In genomic region chr9:136539427-136540412, GRCh38 we compare ENCODE assay signal across 8 cellular contexts. TPM values are rescaled to one million over a fixed set of nuclear protein-coding genes. Genes with fewer than 3 reads are reported as not detected.
DNase-seq lines count a peak whose midpoint lies in the region; ATAC-seq and TF ChIP-seq lines count a peak whose summit lies in the region.

No MANE protein-coding gene starts in this region.

- BruUV-seq in HCT116 (replicated peaks; lab: Mats Ljungman, UMichigan): no TSS peak

- no peak overlapping the region for H2AFZ ChIP-seq in HCT116 (ENCODE audit: low read depth, low read length, poor library complexity, severe bottlenecking)

- TF ChIP-seq POLR2A in HCT116 (IDR thresholded peaks at IDR 0.05; ENCODE audit: borderline replicate concordance, extremely low read depth, insufficient read depth, insufficient read length): no peak

- CTCF ChIA-PET in HCT116 (lab: Charles Lee): interaction anchor here (1.1 to 2.0 kb wide), 3 partner anchors 10 to 154 kb away, joined by 3 to 10 read pairs (median 5); no protein-coding TSS in a partner anchor

- POLR2A ChIA-PET in HCT116 (lab: Charles Lee): interaction anchor here (0.6 to 1.4 kb wide), 3 partner anchors 9 to 86 kb away, joined by 4 to 6 read pairs (median 4); no protein-coding TSS in a partner anchor

- H4K20me1 ChIP-seq in HCT116 (ENCODE audit: insufficient read depth): peaks cover 4% of the 10 kb centered on the region; the same call in 1 of the 2 replicates

- H3K4me1 ChIP-seq in HCT116 (ENCODE audit: control insufficient read depth in 1 of 2, insufficient read depth in 2 of 2, low read length in 2 of 2) (peaks cover 32 to 43% of the 10 kb centered on the region in 2 experiments), urinary bladder (ENCODE audit: insufficient read depth) (no peaks in the 10 kb centered on the region)

- peak overlapping the region; percentile 61 for H3K9ac ChIP-seq in HCT116 (ENCODE audit: low read length)

- RAD21 ChIA-PET in HCT116 (lab: Charles Lee; ENCODE audit: low non-redundant PET in 1 of 2, low total read pairs in 2 of 2, uncharacterized antibody in 2 of 2, unreplicated experiment in 2 of 2): interaction anchor here in 1 of 2 experiments (1.1 kb wide), 1 partner anchor 85 kb away, joined by 3 read pairs; no protein-coding TSS in a partner anchor

- H3K9me2 ChIP-seq in HCT116 (ENCODE audit: insufficient read depth): no peaks in the 10 kb centered on the region

- ATAC-seq in HCT116 (peak; percentile 85), GM19324 (IDR thresholded peaks at IDR 0.05; ENCODE audit: low FRiP score, unreplicated experiment) (no peak)

- TF ChIP-seq CTCF in HCT116 (IDR thresholded peaks at IDR 0.05 in 2 of 3, conservative IDR thresholded peaks at IDR 0.05 in 1 of 3; ENCODE audit: borderline replicate concordance in 1 of 3, insufficient read depth in 1 of 3, low read depth in 2 of 3, low read length in 2 of 3): no peak

- no peak for TF ChIP-seq RAD21 in HCT116 (IDR thresholded peaks at IDR 0.05; ENCODE audit: low read depth)

- H3K36me3 ChIP-seq in HCT116 (ENCODE audit: control insufficient read depth in 1 of 2, insufficient read depth in 2 of 2, low read length in 2 of 2): peaks cover 10 to 15% of the 10 kb centered on the region in 2 experiments; a peak in 2 of 4 replicates
- H3K36me3 ChIP-seq in urinary bladder (ENCODE audit: insufficient read depth): peaks cover 4% of the 10 kb centered on the region

- peaks cover 76% of the 10 kb centered on the region for H3K79me2 ChIP-seq in HCT116 (ENCODE audit: insufficient read depth, low read length)

- 0 out of 4 replicates have a peak overlapping the region, but pooled peaks have one; percentile 1 to 7 for H3K4me3 ChIP-seq in HCT116 (replicated peaks in 1 of 2; ENCODE audit: low read depth in 1 of 2, low read length in 2 of 2)
- H3K4me3 ChIP-seq in urinary bladder (ENCODE audit: low read depth, low read length): no peak overlapping the region

- H3K4me2 ChIP-seq in HCT116 (ENCODE audit: low read length): peak overlapping the region; percentile 71

- H3K27ac ChIP-seq in HCT116 (ENCODE audit: low read depth, low read length) (peak overlapping the region; percentile 75), urinary bladder (ENCODE audit: low read depth) (peak overlapping the region; percentile 74)

- H3K9me3 ChIP-seq in HCT116 (ENCODE audit: control insufficient read depth in 1 of 2, insufficient read depth in 1 of 2, low read depth in 1 of 2, low read length in 2 of 2): no peaks in the 10 kb centered on the region

- no peaks in the 10 kb centered on the region for H3K27me3 ChIP-seq in HCT116 (ENCODE audit: insufficient read depth, low read length)

- intact Hi-C loops in HCT116 (cut with micrococcal nuclease): loop anchor here (5.0 kb wide), 1 partner anchor 52 kb away; no protein-coding TSS in a partner anchor
- intact Hi-C loops in head of caudate nucleus (cut with DNase I): loop anchor here (10.0 kb wide), 1 partner anchor 45 kb away; no protein-coding TSS in a partner anchor

- DNase-seq in CMK (ENCODE audit: low read depth): peak; percentile 70
- peak; percentile 89 for DNase-seq in HCT116 (ENCODE audit: low read depth, low spot score)
- DNase-seq in activated effector memory CD4-positive, alpha-beta T cell treated with anti-CD3 and anti-CD28 coated beads, Interleukin-2, amount 50 U/mL, for 16 hours: peak; percentile 97
- peak in 39 of 42 donors; percentile 43 to 89 (median 69) for DNase-seq in head of caudate nucleus
- peak; percentile 71 for DNase-seq in putamen (ENCODE audit: low spot score)

- WGBS in urinary bladder: 60% methylated on average over 33 of the region's 33 CpGs

TF ChIP-seq in HCT116, 20 proteins besides CTCF, POLR2A, EP300 and RAD21 (continues in another document):
- TF ChIP-seq CBX3 (IDR thresholded peaks at IDR 0.05; ENCODE audit: low read depth): no peak
- TF ChIP-seq SP1 (IDR thresholded peaks at IDR 0.05; ENCODE audit: low read depth): no peak
- TF ChIP-seq EZH2 (IDR thresholded peaks at IDR 0.05): no peak
- TF ChIP-seq JUND (IDR thresholded peaks at IDR 0.05): no peak
- no peak for TF ChIP-seq EZH2phosphoT487 (IDR thresholded peaks at IDR 0.05; ENCODE audit: borderline replicate concordance)
- TF ChIP-seq, protein P1, sequence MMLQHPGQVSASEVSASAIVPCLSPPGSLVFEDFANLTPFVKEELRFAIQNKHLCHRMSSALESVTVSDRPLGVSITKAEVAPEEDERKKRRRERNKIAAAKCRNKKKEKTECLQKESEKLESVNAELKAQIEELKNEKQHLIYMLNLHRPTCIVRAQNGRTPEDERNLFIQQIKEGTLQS (IDR thresholded peaks at IDR 0.05): no peak
- no peak for TF ChIP-seq POLR2AphosphoS5 (IDR thresholded peaks at IDR 0.05; ENCODE audit: low read depth, low read length)
- no peak for TF ChIP-seq SRF (IDR thresholded peaks at IDR 0.05; ENCODE audit: low read depth)
- TF ChIP-seq ZBTB33 (IDR thresholded peaks at IDR 0.05; ENCODE audit: extremely low read depth, insufficient replicate concordance, low read length): no peak
- TF ChIP-seq FOSL1 (IDR thresholded peaks at IDR 0.05; ENCODE audit: low read depth): no peak
- TF ChIP-seq SIN3A (IDR thresholded peaks at IDR 0.05; ENCODE audit: low read depth): no peak
- TF ChIP-seq EGR1 (IDR thresholded peaks at IDR 0.05; ENCODE audit: low read depth): no peak
- no peak for TF ChIP-seq ZNF274 (IDR thresholded peaks at IDR 0.05; ENCODE audit: low read depth, low read length)
- no peak for TF ChIP-seq ELF1 (IDR thresholded peaks at IDR 0.05; ENCODE audit: borderline replicate concordance, low read depth)
- TF ChIP-seq ZFX (IDR thresholded peaks at IDR 0.05): no peak

TF ChIP-seq in PFSK-1, 5 proteins besides CTCF, POLR2A, EP300 and RAD21:
- TF ChIP-seq SIN3A (IDR thresholded peaks at IDR 0.05; ENCODE audit: borderline replicate concordance, insufficient read depth, low read length): peak; percentile 64; the same call in 1 of the 2 replicates
- TF ChIP-seq REST (IDR thresholded peaks at IDR 0.05; ENCODE audit: insufficient read depth in 1 of 2, low read depth in 2 of 2, low read length in 2 of 2): no peak

RNA-seq across cellular contexts. Expression of gene NOTCH1, which starts 6.1 kb away (rescaled TPM):
- total RNA-seq in HCT116 (2021; ENCODE audit: unreplicated experiment): 36.2 TPM
- 14.8 and 21.3 TPM in 2 replicates for polyA plus RNA-seq in HCT116 (2012)
- 91.0 TPM for polyA plus RNA-seq in PFSK-1 (2012; ENCODE audit: insufficient read length, low read depth)
- total RNA-seq in urinary bladder: 25.6 TPM
- 19.7 TPM for polyA plus RNA-seq in urinary bladder

RNA-seq across cellular contexts. Expression of gene SEC16A, which starts 56.9 kb away (rescaled TPM):
- total RNA-seq in HCT116 (2021; ENCODE audit: unreplicated experiment): 49.8 TPM
- 35.5 and 36.4 TPM in 2 replicates for polyA plus RNA-seq in HCT116 (2012)
- polyA plus RNA-seq in PFSK-1 (2012; ENCODE audit: insufficient read length, low read depth): 64.9 TPM
- total RNA-seq in urinary bladder: 24.3 TPM
- polyA plus RNA-seq in urinary bladder: 36.4 TPM
